ENCODE assay signal across 8 cellular contexts in genomic region chr5:6737043-6737941, GRCh38. TPM values are rescaled to one million over a fixed set of nuclear protein-coding genes. Genes with fewer than 3 reads are reported as not detected.
DNase-seq lines count a peak whose midpoint lies in the region; ATAC-seq and TF ChIP-seq lines count a peak whose summit lies in the region.
"Had no signal": no experiment of that assay in that cellular context is flagged by ENCODE, and none has a peak within 500 bp of the region (broad histone marks: within the 10 kb centered on the region; RNA-seq: fewer than 3 reads in every experiment).

No MANE protein-coding gene starts in this region.

- peaks cover 24 to 55% (median 38%) of the 10 kb centered on the region in 7 donors for H3K4me1 Mint-ChIP-seq in naive thymus-derived CD4-positive, alpha-beta T cell

- no peaks in the 10 kb centered on the region for H3K27me3 ChIP-seq in naive thymus-derived CD4-positive, alpha-beta T cell (ENCODE audit: control insufficient read depth in 2 of 2, insufficient read depth in 2 of 2, low read length in 2 of 2)

- H3K9me3 Mint-ChIP-seq in naive thymus-derived CD4-positive, alpha-beta T cell: no peaks in the 10 kb centered on the region

- POLR2A ChIA-PET in naive thymus-derived CD4-positive, alpha-beta T cell (lab: Charles Lee): no interaction called here

- H3K4me3 Mint-ChIP-seq in naive thymus-derived CD4-positive, alpha-beta T cell: peak overlapping the region in 1 of 10 donors; percentile 47

- peaks cover 3 to 57% (median 8%) of the 10 kb centered on the region in 3 experiments for H3K36me3 ChIP-seq in naive thymus-derived CD4-positive, alpha-beta T cell (ENCODE audit: control insufficient read depth in 2 of 3, insufficient read depth in 3 of 3, low read length in 3 of 3)

- H3K4me3 ChIP-seq in naive thymus-derived CD4-positive, alpha-beta T cell (ENCODE audit: low read length): no peak overlapping the region

- no peak for DNase-seq in naive thymus-derived CD4-positive, alpha-beta T cell
- no peak for DNase-seq in cortex of kidney (lab: John Stamatoyannopoulos, UW)
- DNase-seq in omental fat pad (ENCODE audit: low spot score): no peak
- no peak for DNase-seq in NCI-H1417 treated with DMSO at 0.1 percent for 48 hours (lab: John Stamatoyannopoulos, UW)
- DNase-seq: glutamatergic neuron had no signal

- peaks cover 0 to 4% of the 10 kb centered on the region in 2 donors for H3K4me1 ChIP-seq in naive thymus-derived CD4-positive, alpha-beta T cell (ENCODE audit: control insufficient read depth in 2 of 2, insufficient read depth in 2 of 2, low read length in 2 of 2)

- TF ChIP-seq CTCF in omental fat pad (IDR thresholded peaks at IDR 0.05): no peak

- ATAC-seq in GM18867 (IDR thresholded peaks at IDR 0.05; ENCODE audit: unreplicated experiment): peak; percentile 80
- ATAC-seq in GM21717 (IDR thresholded peaks at IDR 0.05; ENCODE audit: unreplicated experiment): peak; percentile 90
- peak; percentile 55 for ATAC-seq in HG03571 (IDR thresholded peaks at IDR 0.05; ENCODE audit: unreplicated experiment)
- ATAC-seq in naive thymus-derived CD4-positive, alpha-beta T cell: peak; percentile 26
- ATAC-seq in omental fat pad (ENCODE audit: low FRiP score): no peak

- no peaks in the 10 kb centered on the region for H3K9me3 ChIP-seq in naive thymus-derived CD4-positive, alpha-beta T cell (ENCODE audit: control insufficient read depth in 2 of 3, low read length in 3 of 3)

- no peak overlapping the region for H3K27ac ChIP-seq in naive thymus-derived CD4-positive, alpha-beta T cell (ENCODE audit: low read depth, low read length)

- H3K27ac Mint-ChIP-seq in naive thymus-derived CD4-positive, alpha-beta T cell: peak overlapping the region in 4 of 9 donors; percentile 40 to 84 (median 44)

- CTCF ChIA-PET in naive thymus-derived CD4-positive, alpha-beta T cell (lab: Charles Lee): no interaction called here

- H3K36me3 Mint-ChIP-seq in naive thymus-derived CD4-positive, alpha-beta T cell: peaks cover 5 to 32% (median 7%) of the 10 kb centered on the region in 5 donors

- no peaks in the 10 kb centered on the region for H3K27me3 Mint-ChIP-seq in naive thymus-derived CD4-positive, alpha-beta T cell

- intact Hi-C loops in naive thymus-derived CD4-positive, alpha-beta T cell (cut with micrococcal nuclease): no loop called here

RNA-seq across cellular contexts. Expression of gene TENT4A, which starts 24.1 kb away (rescaled TPM):
- total RNA-seq in naive thymus-derived CD4-positive, alpha-beta T cell: 10 to 100 TPM; 34.9 to 61.4 (median 52.2) TPM
- polyA plus RNA-seq in naive thymus-derived CD4-positive, alpha-beta T cell: 1 to 10 TPM; 1.6 to 2.2 TPM
- total RNA-seq in omental fat pad: 10 to 100 TPM; 25.1 to 40.1 (median 31.1) TPM
